14 cellular contexts compared by ENCODE assay signal in genomic region chr22:48781868-48782267, GRCh38.
DNase-seq lines count a peak whose midpoint lies in the region; ATAC-seq and TF ChIP-seq lines count a peak whose summit lies in the region.
"Had no signal": no experiment of that assay in that cellular context is flagged by ENCODE, and none has a peak within 500 bp of the region (broad histone marks: within the 10 kb centered on the region; RNA-seq: fewer than 3 reads in every experiment).

No MANE protein-coding gene starts in this region.

- H3K27ac Mint-ChIP-seq in activated CD8-positive, alpha-beta T cell treated with anti-CD3 and anti-CD28 coated beads, Interleukin-2, amount 10 ng/mL, durations not matched to agents 7 days and 5 days: no peak overlapping the region
- H3K27ac Mint-ChIP-seq in activated CD8-positive, alpha-beta T cell treated with anti-CD3 and anti-CD28 coated beads for 36 hours: no peak overlapping the region
- peak overlapping the region; percentile 42; the same call in 1 of the 2 replicates for H3K27ac Mint-ChIP-seq in WTC11
- H3K27ac Mint-ChIP-seq: CD14-positive monocyte; CD8-positive, alpha-beta T cell had no signal

- 96% methylated on average over 12 of the region's 12 CpGs for WGBS in lung, 2 donors
- 95% methylated on average over 12 of the region's 12 CpGs for WGBS in upper lobe of left lung, 2 donors

- H3K4me3 Mint-ChIP-seq in activated CD8-positive, alpha-beta T cell treated with anti-CD3 and anti-CD28 coated beads, Interleukin-2, amount 10 ng/mL, durations not matched to agents 7 days and 5 days: no peak overlapping the region
- H3K4me3 Mint-ChIP-seq in activated CD8-positive, alpha-beta T cell treated with anti-CD3 and anti-CD28 coated beads for 36 hours: no peak overlapping the region
- H3K4me3 Mint-ChIP-seq in WTC11: no peak overlapping the region
- H3K4me3 Mint-ChIP-seq: CD14-positive monocyte; CD8-positive, alpha-beta T cell had no signal

- H3K27ac ChIP-seq in lung (ENCODE audit: low read depth in 1 of 2, low read length in 1 of 2) (no peak overlapping the region), upper lobe of left lung (no peak overlapping the region)
- H3K27ac ChIP-seq: 22Rv1 had no signal

- TF ChIP-seq POLR2A in upper lobe of left lung (IDR thresholded peaks at IDR 0.05): no peak

- H3K27me3 ChIP-seq in lung (ENCODE audit: control insufficient read depth, insufficient read depth) (no peaks in the 10 kb centered on the region), upper lobe of left lung (no peaks in the 10 kb centered on the region)

- H3K9me3 ChIP-seq in lung (ENCODE audit: control insufficient read depth in 2 of 2, insufficient read depth in 1 of 2, low read length in 1 of 2) (peaks cover 0 to 5% of the 10 kb centered on the region in 2 donors), upper lobe of left lung (peaks cover 0 to 4% (median 0%) of the 10 kb centered on the region in 4 donors)

- H3K36me3 ChIP-seq in lung (ENCODE audit: control insufficient read depth in 2 of 2, insufficient read depth in 2 of 2, low read length in 2 of 2) (no peaks in the 10 kb centered on the region), upper lobe of left lung (no peaks in the 10 kb centered on the region)

- no peaks in the 10 kb centered on the region for H3K4me1 Mint-ChIP-seq in activated CD8-positive, alpha-beta T cell treated with anti-CD3 and anti-CD28 coated beads, Interleukin-2, amount 10 ng/mL, durations not matched to agents 7 days and 5 days (ENCODE audit: low read depth)
- no peaks in the 10 kb centered on the region for H3K4me1 Mint-ChIP-seq in activated CD8-positive, alpha-beta T cell treated with anti-CD3 and anti-CD28 coated beads for 36 hours (ENCODE audit: low read depth)
- peaks cover 22% of the 10 kb centered on the region for H3K4me1 Mint-ChIP-seq in WTC11
- H3K4me1 Mint-ChIP-seq: CD14-positive monocyte had no signal

- H3K4me3 ChIP-seq in lung: no peak overlapping the region
- H3K4me3 ChIP-seq in upper lobe of left lung: no peak overlapping the region

- no peaks in the 10 kb centered on the region for H3K36me3 Mint-ChIP-seq in activated CD8-positive, alpha-beta T cell treated with anti-CD3 and anti-CD28 coated beads, Interleukin-2, amount 10 ng/mL, durations not matched to agents 7 days and 5 days (ENCODE audit: low read depth)
- H3K36me3 Mint-ChIP-seq in activated CD8-positive, alpha-beta T cell treated with anti-CD3 and anti-CD28 coated beads for 36 hours (ENCODE audit: low read depth): no peaks in the 10 kb centered on the region
- peaks cover 5% of the 10 kb centered on the region; the same call in 1 of the 2 replicates for H3K36me3 Mint-ChIP-seq in WTC11
- H3K36me3 Mint-ChIP-seq: CD14-positive monocyte; CD8-positive, alpha-beta T cell had no signal

- no peaks in the 10 kb centered on the region for H3K27me3 Mint-ChIP-seq in activated CD8-positive, alpha-beta T cell treated with anti-CD3 and anti-CD28 coated beads, Interleukin-2, amount 10 ng/mL, durations not matched to agents 7 days and 5 days (ENCODE audit: low read depth)
- H3K27me3 Mint-ChIP-seq in activated CD8-positive, alpha-beta T cell treated with anti-CD3 and anti-CD28 coated beads for 36 hours: peaks cover 3% of the 10 kb centered on the region
- H3K27me3 Mint-ChIP-seq in WTC11 (ENCODE audit: low read depth): no peaks in the 10 kb centered on the region; the same call in 1 of the 2 replicates

- no peak for TF ChIP-seq EP300 in upper lobe of left lung (IDR thresholded peaks at IDR 0.05)

- POLR2A ChIA-PET in activated CD8-positive, alpha-beta T cell treated with anti-CD3 and anti-CD28 coated beads, Interleukin-2, amount 10 ng/mL, durations not matched to agents 7 days and 5 days (lab: Charles Lee): no interaction called here
- POLR2A ChIA-PET in activated CD8-positive, alpha-beta T cell treated with anti-CD3 and anti-CD28 coated beads for 36 hours (lab: Charles Lee): no interaction called here
- POLR2A ChIA-PET in WTC11 (lab: Charles Lee): interaction anchor here (1.5 kb wide), 1 partner anchor 15 kb away, joined by 3 read pairs; no protein-coding TSS in a partner anchor

- TF ChIP-seq CTCF in activated CD8-positive, alpha-beta T cell treated with anti-CD3 and anti-CD28 coated beads for 36 hours (IDR thresholded peaks at IDR 0.05): no peak
- TF ChIP-seq CTCF in WTC11 (IDR thresholded peaks at IDR 0.05) (no peak), lung (IDR thresholded peaks at IDR 0.05; ENCODE audit: control extremely low read depth, extremely low read depth) (no peak), upper lobe of left lung (IDR thresholded peaks at IDR 0.05) (no peak)

- H3K9me3 Mint-ChIP-seq in activated CD8-positive, alpha-beta T cell treated with anti-CD3 and anti-CD28 coated beads, Interleukin-2, amount 10 ng/mL, durations not matched to agents 7 days and 5 days (ENCODE audit: insufficient read depth): peaks cover 13% of the 10 kb centered on the region
- peaks cover 10% of the 10 kb centered on the region for H3K9me3 Mint-ChIP-seq in activated CD8-positive, alpha-beta T cell treated with anti-CD3 and anti-CD28 coated beads for 36 hours
- peaks cover 9% of the 10 kb centered on the region for H3K9me3 Mint-ChIP-seq in WTC11
- H3K9me3 Mint-ChIP-seq: CD8-positive, alpha-beta T cell had no signal

- in situ Hi-C loops in KBM-7 (cut with MboI; ENCODE audit: low pct_unique_long_range_greater_than_20kb, low sequenced_read_pairs): no loop called here

- H3K4me1 ChIP-seq in lung (ENCODE audit: control insufficient read depth in 2 of 2, insufficient read depth in 2 of 2, low read length in 2 of 2) (no peaks in the 10 kb centered on the region), upper lobe of left lung (no peaks in the 10 kb centered on the region)

- intact Hi-C loops in activated CD8-positive, alpha-beta T cell treated with anti-CD3 and anti-CD28 coated beads for 36 hours (cut with micrococcal nuclease): no loop called here

- peak; percentile 8 for DNase-seq in activated CD8-positive, alpha-beta T cell treated with anti-CD3 and anti-CD28 coated beads, Interleukin-2, amount 10 ng/mL, durations not matched to agents 7 days and 5 days
- no peak for DNase-seq in activated CD8-positive, alpha-beta T cell treated with anti-CD3 and anti-CD28 coated beads for 36 hours
- DNase-seq in WTC11 (ENCODE audit: low spot score) (no peak), lung (ENCODE audit: low spot score) (peak; percentile 16), upper lobe of left lung (peak; percentile 17 to 30), midbrain (lab: John Stamatoyannopoulos, UW) (no peak), KBM-7 (no peak)
- DNase-seq: COR-L47, DND-41, GDM1 had no signal

- CTCF ChIA-PET in activated CD8-positive, alpha-beta T cell treated with anti-CD3 and anti-CD28 coated beads, Interleukin-2, amount 10 ng/mL, durations not matched to agents 7 days and 5 days (lab: Charles Lee): no interaction called here
- CTCF ChIA-PET in activated CD8-positive, alpha-beta T cell treated with anti-CD3 and anti-CD28 coated beads for 36 hours (lab: Charles Lee): no interaction called here
- CTCF ChIA-PET in WTC11 (lab: Charles Lee): interaction anchor here (0.7 to 2.0 kb wide), 9 partner anchors 9 to 731 kb away, joined by 3 to 17 read pairs (median 4); no protein-coding TSS in a partner anchor

- ATAC-seq in activated CD8-positive, alpha-beta T cell treated with anti-CD3 and anti-CD28 coated beads, Interleukin-2, amount 10 ng/mL, durations not matched to agents 7 days and 5 days: no peak
- ATAC-seq in activated CD8-positive, alpha-beta T cell treated with anti-CD3 and anti-CD28 coated beads for 36 hours: no peak
- no peak for ATAC-seq in WTC11
- ATAC-seq in lung (ENCODE audit: insufficient read depth, low FRiP score): no peak
- ATAC-seq in upper lobe of left lung (ENCODE audit: low FRiP score in 2 of 2): no peak
- no peak for ATAC-seq in GM21423 (IDR thresholded peaks at IDR 0.05; ENCODE audit: unreplicated experiment)
- ATAC-seq: CD8-positive, alpha-beta T cell had no signal

TF ChIP-seq in WTC11, 78 proteins besides CTCF, POLR2A, EP300 and RAD21:
- TF ChIP-seq MYBL2 (CRISPR knock-in tag; IDR thresholded peaks at IDR 0.05) (no peak), ZNF396 (CRISPR knock-in tag; IDR thresholded peaks at IDR 0.05; ENCODE audit: borderline replicate concordance) (no peak), FOXP1 (CRISPR knock-in tag; IDR thresholded peaks at IDR 0.05; ENCODE audit: borderline replicate concordance) (no peak), ZNF121 (CRISPR knock-in tag; IDR thresholded peaks at IDR 0.05) (no peak), IRF2 (CRISPR knock-in tag; IDR thresholded peaks at IDR 0.05; ENCODE audit: borderline replicate concordance, low read depth) (no peak), JUN (CRISPR knock-in tag; IDR thresholded peaks at IDR 0.05) (no peak), ZNF423 (CRISPR knock-in tag; IDR thresholded peaks at IDR 0.05) (no peak), RELA (CRISPR knock-in tag; IDR thresholded peaks at IDR 0.05; ENCODE audit: borderline replicate concordance) (no peak), CREB1 (CRISPR knock-in tag; IDR thresholded peaks at IDR 0.05) (no peak), USF2 (CRISPR knock-in tag; IDR thresholded peaks at IDR 0.05) (no peak), ATF3 (CRISPR knock-in tag; conservative IDR thresholded peaks at IDR 0.05) (no peak), OVOL2 (CRISPR knock-in tag; IDR thresholded peaks at IDR 0.05; ENCODE audit: borderline replicate concordance) (no peak), GTF2I (CRISPR knock-in tag; conservative IDR thresholded peaks at IDR 0.05) (no peak), TEAD4 (CRISPR knock-in tag; IDR thresholded peaks at IDR 0.05) (no peak), CREM (CRISPR knock-in tag; IDR thresholded peaks at IDR 0.05) (no peak)

Comparison
In these comparisons a context has a peak if more than half of its experiments do, and no peak if none do; other contexts are left out.
1. DNase-seq: peak in activated CD8-positive, alpha-beta T cell treated with anti-CD3 and anti-CD28 coated beads, Interleukin-2, amount 10 ng/mL, durations not matched to agents 7 days and 5 days (single experiment), lung (single experiment) and upper lobe of left lung (2 of 2); none in activated CD8-positive, alpha-beta T cell treated with anti-CD3 and anti-CD28 coated beads for 36 hours (single experiment), WTC11 (single experiment), midbrain (single experiment) and KBM-7 (single experiment).